ENCODE assay signal across 21 cellular contexts in genomic region chr18:35508030-35508429, GRCh38. TPM values are rescaled to one million over a fixed set of nuclear protein-coding genes. Genes with fewer than 3 reads are reported as not detected.
A peak's percentile ranks its signal among the peaks of the same experiment; 100 is the strongest.
DNase-seq lines count a peak whose midpoint lies in the region; ATAC-seq, FAIRE-seq and TF ChIP-seq lines count a peak whose summit lies in the region.
"Had no signal": no experiment of that assay in that cellular context is flagged by ENCODE, and none has a peak within 500 bp of the region (broad histone marks: within the 10 kb centered on the region; RNA-seq: fewer than 3 reads in every experiment).

No MANE protein-coding gene starts in this region.

- no peak for TF ChIP-seq RAD21 in K562 (CRISPR knock-in tag; conservative IDR thresholded peaks at IDR 0.05 in 1 of 2, IDR thresholded peaks at IDR 0.05 in 1 of 2)

- H3K27me3 ChIP-seq in K562 (ENCODE audit: control insufficient read depth in 2 of 2, insufficient read depth in 2 of 2, low read length in 2 of 2), result no peaks in the 10 kb centered on the region; a peak in 1 of 5 replicates

- 17% methylated on average over 4 of the region's 5 CpGs for WGBS in K562 (ENCODE audit: insufficient coverage, low coverage, missing lambda C conversion rate)

- H3K4me1 ChIP-seq in K562 (replicated peaks in 1 of 2; ENCODE audit: control insufficient read depth in 2 of 2, insufficient read depth in 2 of 2, low read length in 2 of 2), result peaks cover 3 to 30% of the 10 kb centered on the region in 2 experiments

- no peaks in the 10 kb centered on the region for H3K36me3 ChIP-seq in K562 (ENCODE audit: control insufficient read depth, insufficient read depth, low read length)

- intact Hi-C loops in K562 (cut with micrococcal nuclease), result no loop called here
- intact Hi-C loops in posterior vena cava (cut with DNase I), result no loop called here

- H3K4me2 ChIP-seq in K562 (ENCODE audit: insufficient read depth, low read length), result no peak overlapping the region

- H3K4me3 ChIP-seq in K562, result no peak overlapping the region
- H3K4me3 ChIP-seq: GM12878 had no signal

- POLR2A ChIA-PET in K562 (lab: Yijun Ruan, JAX), result interaction anchor here (1.2 to 3.2 kb wide), 2 partner anchors 8 to 11 kb away, joined by 3 to 16 read pairs; partner anchors contain the start of gene INO80C

- in situ Hi-C loops in K562 (cut with MboI), result no loop called here

- CTCF ChIA-PET in K562 (lab: Yijun Ruan, JAX; ENCODE audit: low intra/inter-chr PET ratio), result no interaction called here

- no peaks in the 10 kb centered on the region for H3K9me3 ChIP-seq in K562 (replicated peaks; ENCODE audit: control insufficient read depth, insufficient read depth, low read depth, low read length)

- TF ChIP-seq POLR2A in K562 (conservative IDR thresholded peaks at IDR 0.05), result no peak

- ATAC-seq in K562 (peak; percentile 37), esophagus mucosa (peak; percentile 45)
- ATAC-seq: CD8-positive, alpha-beta T cell; GM12878 had no signal

- no peaks in the 10 kb centered on the region for H3K79me2 ChIP-seq in K562 (ENCODE audit: control insufficient read depth, insufficient read depth, low read length)

- 0 out of 4 replicates have a peak overlapping the region, but pooled peaks of 1 of the 2 experiments have one; percentile 31 for H3K9ac ChIP-seq in K562 (ENCODE audit: insufficient read depth in 1 of 2, low read depth in 2 of 2, low read length in 2 of 2)

- peak overlapping the region; percentile 57 for H2AFZ ChIP-seq in K562 (ENCODE audit: low read depth, low read length)

- peak; percentile 3 for DNase-seq in NOMO-1 treated with DMSO at 0.1 percent for 48 hours (lab: John Stamatoyannopoulos, UW; ENCODE audit: unreplicated experiment)
- no peak for DNase-seq in NOMO-1 treated with dmso at 0.1 percent for 144 hours (lab: John Stamatoyannopoulos, UW; ENCODE audit: unreplicated experiment)
- DNase-seq in K562 (ENCODE audit: extremely low read depth in 1 of 4, low spot score in 3 of 4), result no peak
- peak; percentile 29 for DNase-seq in posterior vena cava (ENCODE audit: low spot score)
- no peak for DNase-seq in activated CD4-positive, CD25-positive, alpha-beta regulatory T cell treated with anti-CD3 and anti-CD28 coated beads, Interleukin-2, amount 50 U/mL, for 72 hours
- DNase-seq in activated T-cell treated with anti-CD3 and anti-CD28 coated beads, Interleukin-2, amount 50 U/mL, for 1 hour, result no peak
- DNase-seq in Kasumi-1 (lab: John Stamatoyannopoulos, UW), result no peak
- DNase-seq: 8988T; AML-193; C1 segment of cervical spinal cord; CD8-positive, alpha-beta T cell; DND-41; H7; NCI-H1694; NCI-H2081 treated with DMSO at 0.1 percent for 48 hours; NCI-H2171 treated with DMSO at 0.1 percent for 48 hours; NCI-H524 treated with DMSO at 0.1 percent for 48 hours; NCI-H82; Right ventricle myocardium superior had no signal

- no peak overlapping the region for H3K27ac ChIP-seq in K562 (ENCODE audit: extremely low read depth, low read depth, low read length)

- no peak for TF ChIP-seq EP300 in K562 (IDR thresholded peaks at IDR 0.05; ENCODE audit: low read length)

- BruUV-seq in K562 (replicated peaks; lab: Mats Ljungman, UMichigan), result no TSS peak

- no peaks in the 10 kb centered on the region for H4K20me1 ChIP-seq in K562 (replicated peaks; ENCODE audit: control insufficient read depth, insufficient read depth, low read length)

- H3K9me1 ChIP-seq in K562 (ENCODE audit: control insufficient read depth, insufficient read depth, low read length), result no peaks in the 10 kb centered on the region

- FAIRE-seq in K562 (lab: Jason Lieb, UNC), result no peak
- FAIRE-seq: GM12878 had no signal

- TF ChIP-seq CTCF in K562 (IDR thresholded peaks at IDR 0.05 in 2 of 3, conservative IDR thresholded peaks at IDR 0.05 in 1 of 3; ENCODE audit: insufficient read depth in 2 of 3, low read depth in 1 of 3, low read length in 3 of 3), result no peak

TF ChIP-seq in K562, 482 proteins besides CTCF, POLR2A, EP300 and RAD21:
- peak; percentile 31; the same call in 1 of the 2 replicates for TF ChIP-seq CEBPG (CRISPR knock-in tag; IDR thresholded peaks at IDR 0.05)
- no peak for TF ChIP-seq CEBPG (tag; conservative IDR thresholded peaks at IDR 0.05 in 1 of 2, IDR thresholded peaks at IDR 0.05 in 1 of 2)
- 0 out of 4 replicates have a peak, but pooled peaks of 1 of the 2 experiments have one; percentile 12 for TF ChIP-seq NRF1 (conservative IDR thresholded peaks at IDR 0.05 in 1 of 2, IDR thresholded peaks at IDR 0.05 in 1 of 2)
- TF ChIP-seq NEUROD1 (IDR thresholded peaks at IDR 0.05; ENCODE audit: borderline replicate concordance, low read depth, low read length, partially characterized antibody), result no peak

RNA-seq across cellular contexts. Expression of gene INO80C, which starts 10.3 kb away (rescaled TPM):
- 9.7 and 20.7 TPM in 2 replicates for total RNA-seq in K562 (2011; cell fraction: chromatin; rRNA removed; ENCODE audit: low replicate concordance)
- 18.0 and 20.5 TPM in 2 replicates for total RNA-seq in K562 (2011; cell fraction: nucleolus; rRNA removed)
- total RNA-seq in K562 (2011; cell fraction: nucleoplasm; rRNA removed), result 18.2 and 19.3 TPM in 2 replicates
- total RNA-seq in K562 (2014; rRNA removed) (14.3 and 19.8 TPM in 2 replicates), K562 (2014; rRNA removed; fragmentation: Illumina TruSeq; extraction: Trizol) (21.4 and 21.6 TPM in 2 replicates), K562 (2015; rRNA removed; fragmentation: Illumina TruSeq; extraction: Trizol) (18.8 and 19.2 TPM in 2 replicates), K562 (2021) (42.1 and 46.6 TPM in 2 replicates), esophagus mucosa (63.3 TPM), posterior vena cava (10 to 100 TPM; 12.4 to 18.8 TPM)
- polyA plus RNA-seq in K562 (2011; rRNA removed) (33.6 and 34.8 TPM in 2 replicates), K562 (2014; fragmentation: Illumina TruSeq; extraction: Trizol) (46.6 and 49.8 TPM in 2 replicates), K562 (2014; fragmentation: Nextera tagmentation; extraction: Ambion mirVana) (10 to 100 TPM; 51.3 to 53.3 TPM), K562 (2014; rRNA removed) (35.3 and 52.2 TPM in 2 replicates)
- polyA plus RNA-seq in K562 (2011; cell fraction: cytosol; rRNA removed), result 27.0 and 27.2 TPM in 2 replicates
- polyA plus RNA-seq in K562 (2011; cell fraction: nucleus; rRNA removed), result 22.8 and 24.3 TPM in 2 replicates
- 25.2 and 34.8 TPM in 2 replicates for polyA plus RNA-seq in K562 (2012)
- 13.7 and 16.1 TPM in 2 replicates for polyA minus RNA-seq in K562 (2011; rRNA and poly(A)+ RNA removed)
- 7.3 and 9.1 TPM in 2 replicates for polyA minus RNA-seq in K562 (2011; cell fraction: cytosol; rRNA and poly(A)+ RNA removed)
- 10.4 and 14.7 TPM in 2 replicates for polyA minus RNA-seq in K562 (2011; cell fraction: nucleus; rRNA and poly(A)+ RNA removed)

Comparison
In these comparisons a context has a peak if more than half of its experiments do, and no peak if none do; other contexts are left out.
1. DNase-seq: peak in NOMO-1 treated with DMSO at 0.1 percent for 48 hours (single experiment) and posterior vena cava (single experiment); none in NOMO-1 treated with dmso at 0.1 percent for 144 hours (single experiment), K562 (0 of 4), activated CD4-positive, CD25-positive, alpha-beta regulatory T cell treated with anti-CD3 and anti-CD28 coated beads, Interleukin-2, amount 50 U/mL, for 72 hours (single experiment), activated T-cell treated with anti-CD3 and anti-CD28 coated beads, Interleukin-2, amount 50 U/mL, for 1 hour (single experiment) and Kasumi-1 (0 of 2).